Comparison of ENCODE assay signal across 8 cellular contexts in the genomic region with DNA sequence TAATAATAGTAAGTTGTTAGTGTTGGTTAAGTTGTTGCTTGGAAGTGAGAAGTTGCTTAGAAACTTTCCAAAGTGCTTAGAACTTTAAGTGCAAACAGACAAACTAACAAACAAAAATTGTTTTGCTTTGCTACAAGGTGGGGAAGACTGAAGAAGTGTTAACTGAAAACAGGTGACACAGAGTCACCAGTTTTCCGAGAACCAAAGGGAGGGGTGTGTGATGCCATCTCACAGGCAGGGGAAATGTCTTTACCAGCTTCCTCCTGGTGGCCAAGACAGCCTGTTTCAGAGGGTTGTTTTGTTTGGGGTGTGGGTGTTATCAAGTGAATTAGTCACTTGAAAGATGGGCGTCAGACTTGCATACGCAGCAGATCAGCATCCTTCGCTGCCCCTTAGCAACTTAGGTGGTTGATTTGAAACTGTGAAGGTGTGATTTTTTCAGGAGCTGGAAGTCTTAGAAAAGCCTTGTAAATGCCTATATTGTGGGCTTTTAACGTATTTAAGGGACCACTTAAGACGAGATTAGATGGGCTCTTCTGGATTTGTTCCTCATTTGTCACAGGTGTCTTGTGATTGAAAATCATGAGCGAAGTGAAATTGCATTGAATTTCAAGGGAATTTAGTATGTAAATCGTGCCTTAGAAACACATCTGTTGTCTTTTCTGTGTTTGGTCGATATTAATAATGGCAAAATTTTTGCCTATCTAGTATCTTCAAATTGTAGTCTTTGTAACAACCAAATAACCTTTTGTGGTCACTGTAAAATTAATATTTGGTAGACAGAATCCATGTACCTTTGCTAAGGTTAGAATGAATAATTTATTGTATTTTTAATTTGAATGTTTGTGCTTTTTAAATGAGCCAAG. TPM values are rescaled to one million over a fixed set of nuclear protein-coding genes. Genes with fewer than 3 reads are reported as not detected.
A peak's percentile ranks its signal among the peaks of the same experiment; 100 is the strongest.
DNase-seq lines count a peak whose midpoint lies in the region; ATAC-seq and TF ChIP-seq lines count a peak whose summit lies in the region.

No MANE protein-coding gene starts in this region.

- ATAC-seq in HG03439 (IDR thresholded peaks at IDR 0.05; ENCODE audit: unreplicated experiment), result no peak

- TF ChIP-seq CTCF in epithelial cell of proximal tubule (conservative IDR thresholded peaks at IDR 0.05; ENCODE audit: low read depth, low read length) (no peak), neural cell (IDR thresholded peaks at IDR 0.05; ENCODE audit: poor library complexity, severe bottlenecking) (no peak), thyroid gland (IDR thresholded peaks at IDR 0.05) (peak in 3 of 6 experiments; percentile 14 to 29 (median 27))

- no peaks in the 10 kb centered on the region for H3K9me3 ChIP-seq in neural cell (ENCODE audit: low read length)
- no peaks in the 10 kb centered on the region for H3K9me3 ChIP-seq in thyroid gland

- TF ChIP-seq POLR2A in thyroid gland (IDR thresholded peaks at IDR 0.05), result peak; percentile 55 to 68

- no peaks in the 10 kb centered on the region for H3K36me3 ChIP-seq in neural cell (ENCODE audit: insufficient read depth, low read length)
- peaks cover 37 to 53% of the 10 kb centered on the region in 2 donors for H3K36me3 ChIP-seq in thyroid gland

- no peak overlapping the region for H3K27ac ChIP-seq in neural cell (ENCODE audit: low read length)
- H3K27ac ChIP-seq in thyroid gland, result peak overlapping the region; percentile 98 to 100 (median 100)

- H3K9ac ChIP-seq in neural cell (ENCODE audit: low read length), result no peak overlapping the region

- no peak for TF ChIP-seq RAD21 in neural cell (conservative IDR thresholded peaks at IDR 0.05)

- 0% methylated on average over 9 of the region's 9 CpGs for WGBS in thyroid gland, 2 donors

- DNase-seq in G401 (ENCODE audit: low spot score) (peak; percentile 81), NOMO-1 treated with DMSO at 0.1 percent for 48 hours (lab: John Stamatoyannopoulos, UW; ENCODE audit: unreplicated experiment) (peak; percentile 86), epithelial cell of proximal tubule (ENCODE audit: low read depth) (no peak), thyroid gland (peak in 1 of 2 donors; percentile 38), NCI-H1105 treated with DMSO at 0.1 percent for 48 hours (lab: John Stamatoyannopoulos, UW) (no peak)
- DNase-seq in activated CD8-positive, alpha-beta memory T cell treated with anti-CD3 and anti-CD28 coated beads, Interleukin-2, amount 50 U/mL, for 4 hours, result peak; percentile 74

- H3K4me3 ChIP-seq in epithelial cell of proximal tubule (ENCODE audit: low read depth, low read length) (peak overlapping the region; percentile 85), neural cell (ENCODE audit: low read length) (peak overlapping the region; percentile 38), thyroid gland (replicated peaks in 1 of 3) (peak overlapping the region; percentile 66 to 94 (median 85))

- intact Hi-C loops in thyroid gland (cut with DNase I), result no loop called here

- no peaks in the 10 kb centered on the region for H4K20me1 ChIP-seq in neural cell (ENCODE audit: insufficient read depth)

- peaks cover 10 to 16% of the 10 kb centered on the region in 2 donors for H3K4me1 ChIP-seq in thyroid gland

- H3F3A ChIP-seq in neural cell (ENCODE audit: insufficient read depth, low read length, poor library complexity, severe bottlenecking), result no peaks in the 10 kb centered on the region

- in situ Hi-C loops in G401 (cut with HindIII; ENCODE audit: low sequenced_read_pairs), result no loop called here

- peaks cover 73% of the 10 kb centered on the region for H3K79me2 ChIP-seq in neural cell (replicated peaks; ENCODE audit: insufficient read depth, low read length)

- no peak for TF ChIP-seq EP300 in neural cell (conservative IDR thresholded peaks at IDR 0.05; ENCODE audit: poor library complexity, severe bottlenecking)

- no peak overlapping the region for H3K4me2 ChIP-seq in neural cell (ENCODE audit: low read length)

- H2AFZ ChIP-seq in neural cell (ENCODE audit: low read depth, low read length), result no peak overlapping the region

- H3K9me2 ChIP-seq in neural cell (ENCODE audit: insufficient read depth, low read length), result no peaks in the 10 kb centered on the region

- H3K27me3 ChIP-seq in neural cell (ENCODE audit: insufficient read depth, low read depth, low read length) (no peaks in the 10 kb centered on the region), thyroid gland (no peaks in the 10 kb centered on the region)

TF ChIP-seq in neural cell, 6 proteins besides CTCF, POLR2A, EP300 and RAD21:
- TF ChIP-seq, protein P1, sequence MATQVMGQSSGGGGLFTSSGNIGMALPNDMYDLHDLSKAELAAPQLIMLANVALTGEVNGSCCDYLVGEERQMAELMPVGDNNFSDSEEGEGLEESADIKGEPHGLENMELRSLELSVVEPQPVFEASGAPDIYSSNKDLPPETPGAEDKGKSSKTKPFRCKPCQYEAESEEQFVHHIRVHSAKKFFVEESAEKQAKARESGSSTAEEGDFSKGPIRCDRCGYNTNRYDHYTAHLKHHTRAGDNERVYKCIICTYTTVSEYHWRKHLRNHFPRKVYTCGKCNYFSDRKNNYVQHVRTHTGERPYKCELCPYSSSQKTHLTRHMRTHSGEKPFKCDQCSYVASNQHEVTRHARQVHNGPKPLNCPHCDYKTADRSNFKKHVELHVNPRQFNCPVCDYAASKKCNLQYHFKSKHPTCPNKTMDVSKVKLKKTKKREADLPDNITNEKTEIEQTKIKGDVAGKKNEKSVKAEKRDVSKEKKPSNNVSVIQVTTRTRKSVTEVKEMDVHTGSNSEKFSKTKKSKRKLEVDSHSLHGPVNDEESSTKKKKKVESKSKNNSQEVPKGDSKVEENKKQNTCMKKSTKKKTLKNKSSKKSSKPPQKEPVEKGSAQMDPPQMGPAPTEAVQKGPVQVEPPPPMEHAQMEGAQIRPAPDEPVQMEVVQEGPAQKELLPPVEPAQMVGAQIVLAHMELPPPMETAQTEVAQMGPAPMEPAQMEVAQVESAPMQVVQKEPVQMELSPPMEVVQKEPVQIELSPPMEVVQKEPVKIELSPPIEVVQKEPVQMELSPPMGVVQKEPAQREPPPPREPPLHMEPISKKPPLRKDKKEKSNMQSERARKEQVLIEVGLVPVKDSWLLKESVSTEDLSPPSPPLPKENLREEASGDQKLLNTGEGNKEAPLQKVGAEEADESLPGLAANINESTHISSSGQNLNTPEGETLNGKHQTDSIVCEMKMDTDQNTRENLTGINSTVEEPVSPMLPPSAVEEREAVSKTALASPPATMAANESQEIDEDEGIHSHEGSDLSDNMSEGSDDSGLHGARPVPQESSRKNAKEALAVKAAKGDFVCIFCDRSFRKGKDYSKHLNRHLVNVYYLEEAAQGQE (IDR thresholded peaks at IDR 0.05; ENCODE audit: borderline replicate concordance), result no peak
- no peak for TF ChIP-seq EZH2 (IDR thresholded peaks at IDR 0.05; ENCODE audit: borderline replicate concordance, insufficient read depth, low read length, poor library complexity, severe bottlenecking)
- no peak for TF ChIP-seq POLR2AphosphoS5 (IDR thresholded peaks at IDR 0.05)
- no peak for TF ChIP-seq SMC3 (conservative IDR thresholded peaks at IDR 0.05; ENCODE audit: poor library complexity)
- TF ChIP-seq MXI1 (conservative IDR thresholded peaks at IDR 0.05; ENCODE audit: poor library complexity, severe bottlenecking), result no peak
- TF ChIP-seq TAF1 (IDR thresholded peaks at IDR 0.05; ENCODE audit: low read depth), result no peak

RNA-seq across cellular contexts. Expression of gene NEAT1, which starts 2.7 kb away (rescaled TPM):
- 4.4 and 12.4 TPM in 2 replicates for total RNA-seq in G401 (2014; rRNA removed; shearing (Covaris generic))
- total RNA-seq in epithelial cell of proximal tubule (6.4 and 27.0 TPM in 2 replicates), thyroid gland (1,000 to 10,000 TPM in 1 of 4 donors, 100 to 1,000 TPM in 3; 195 to 1,623 (median 652) TPM)
- 2.6 and 4.2 TPM in 2 replicates for polyA plus RNA-seq in neural cell
- polyA minus RNA-seq in neural cell, result 0.97 and 1.5 TPM in 2 replicates

RNA-seq across cellular contexts. Expression of gene FRMD8, which starts 38.9 kb away (rescaled TPM):
- 31.1 and 40.1 TPM in 2 replicates for total RNA-seq in G401 (2014; rRNA removed; shearing (Covaris generic))
- total RNA-seq in epithelial cell of proximal tubule (43.5 and 49.5 TPM in 2 replicates), thyroid gland (10 to 100 TPM; 22.5 to 44.9 (median 31.0) TPM)
- polyA plus RNA-seq in neural cell, result 17.2 and 22.2 TPM in 2 replicates
- polyA minus RNA-seq in neural cell, result 8.3 and 9.0 TPM in 2 replicates

RNA-seq across cellular contexts. Expression of gene SLC25A45, which starts 42.9 kb away (rescaled TPM):
- 1.1 TPM in 1 of 2 replicates, not detected in the other for total RNA-seq in G401 (2014; rRNA removed; shearing (Covaris generic))
- total RNA-seq in epithelial cell of proximal tubule (0.29 and 1.2 TPM in 2 replicates), thyroid gland (10 to 100 TPM; 13.0 to 28.0 (median 20.9) TPM)
- 0.66 TPM in 1 of 2 replicates, not detected in the other for polyA plus RNA-seq in neural cell
- not detected in 2 replicates for polyA minus RNA-seq in neural cell

Comparison
In these comparisons a context has a peak if more than half of its experiments do, and no peak if none do; other contexts are left out.
1. DNase-seq: peak in G401 (single experiment), NOMO-1 treated with DMSO at 0.1 percent for 48 hours (single experiment) and activated CD8-positive, alpha-beta memory T cell treated with anti-CD3 and anti-CD28 coated beads, Interleukin-2, amount 50 U/mL, for 4 hours (single experiment); none in epithelial cell of proximal tubule (single experiment) and NCI-H1105 treated with DMSO at 0.1 percent for 48 hours (single experiment).
2. Peak in every context shown above with its lines, with median percentiles within 50 percentile points of each other: H3K4me3 ChIP-seq.